ENCODE assay signal across 8 cellular contexts in the genomic region with DNA sequence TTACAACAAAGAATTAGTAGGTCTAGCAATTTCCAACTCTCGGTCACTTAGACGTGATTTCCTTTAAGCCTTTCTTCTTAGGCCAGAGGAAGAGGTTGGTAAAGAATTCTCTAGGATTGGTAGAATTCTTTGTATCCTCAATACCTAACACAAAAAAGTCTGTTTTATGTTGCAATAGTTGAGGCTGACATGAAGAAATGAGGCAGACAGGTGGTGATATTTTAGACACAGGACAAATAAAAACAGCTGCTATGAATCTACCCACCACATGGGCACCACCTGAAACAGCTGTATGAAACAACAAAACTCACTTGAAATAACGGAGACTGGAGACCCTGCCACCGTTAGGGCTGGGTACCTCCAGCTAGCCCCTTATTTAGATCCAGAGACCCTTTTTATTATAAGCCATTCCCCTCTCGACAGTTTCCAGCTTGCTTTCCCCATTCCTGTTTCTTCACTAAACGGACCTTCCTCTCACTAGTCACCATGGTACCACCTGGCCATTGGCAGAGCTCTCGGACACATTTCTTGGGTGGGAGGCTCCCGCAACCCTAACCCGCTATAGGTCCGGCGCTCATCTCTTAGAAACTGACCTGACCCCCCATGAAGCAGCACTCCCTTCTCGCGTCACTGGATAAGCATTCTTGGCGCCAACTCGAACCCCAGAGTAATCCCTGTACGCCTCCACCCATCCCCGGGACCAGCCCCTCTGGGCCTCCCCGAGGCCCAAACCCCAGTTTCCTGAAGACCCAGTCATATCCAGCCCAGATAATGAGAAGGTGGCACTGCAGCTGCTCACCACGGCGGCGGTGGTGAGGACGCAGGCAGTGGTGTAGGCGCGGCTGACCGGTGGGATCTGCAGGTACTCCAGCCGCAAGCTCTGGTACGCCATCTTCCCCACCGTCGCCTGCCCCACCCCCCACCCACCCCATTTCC. TPM values are rescaled to one million over a fixed set of nuclear protein-coding genes. Genes with fewer than 3 reads are reported as not detected.
DNase-seq lines count a peak whose midpoint lies in the region; ATAC-seq and TF ChIP-seq lines count a peak whose summit lies in the region.

DERL2 (minus strand) TSS at position 909 of the 936 bp plus-strand sequence; CDS start at position 892, 17 bp downstream.

- no peaks in the 10 kb centered on the region for H3K27me3 Mint-ChIP-seq in central memory CD8-positive, alpha-beta T cell

- H3K36me3 Mint-ChIP-seq in central memory CD8-positive, alpha-beta T cell (ENCODE audit: insufficient read depth) = peaks cover 58% of the 10 kb centered on the region

- TF ChIP-seq POLR2A in stomach (IDR thresholded peaks at IDR 0.05) = no peak

- H3K27ac ChIP-seq in HEK293 (ENCODE audit: extremely low read depth, low read depth, low read length) = peak within 1 kb of the TSS; percentile 100
- H3K27ac ChIP-seq in stomach = peak within 1 kb of the TSS; percentile 95 to 100 (median 98)

- H3K4me3 ChIP-seq in HEK293 (ENCODE audit: low read depth, low read length) = peak within 1 kb of the TSS; percentile 96
- peak within 1 kb of the TSS; percentile 78 to 98 (median 92) for H3K4me3 ChIP-seq in stomach

- DNase-seq in NCI-H146 (lab: John Stamatoyannopoulos, UW) (peak; percentile 69), NCI-H146 treated with DMSO at 0.1 percent for 48 hours (lab: John Stamatoyannopoulos, UW; ENCODE audit: unreplicated experiment) (no peak), NCI-H2227 (lab: John Stamatoyannopoulos, UW; ENCODE audit: unreplicated experiment) (peak; percentile 68), kidney tubule cell (ENCODE audit: low spot score) (peak; percentile 62), stomach (no peak), inferior parietal cortex (ENCODE audit: extremely low spot score) (no peak)
- DNase-seq in central memory CD8-positive, alpha-beta T cell (ENCODE audit: low spot score in 2 of 2) = peak in 1 of 2 donors; percentile 33

- intact Hi-C loops in stomach (cut with DNase I; ENCODE audit: low total_unique reads) = no loop called here

- no peaks in the 10 kb centered on the region for H3K27me3 ChIP-seq in stomach

- peak; percentile 3 for ATAC-seq in central memory CD8-positive, alpha-beta T cell (replicated peaks; ENCODE audit: extremely low read depth, poor library complexity, severe bottlenecking)

- POLR2A ChIA-PET in HEK293 (lab: Yijun Ruan, JAX) = interaction anchor here (0.5 to 4.9 kb wide), 29 partner anchors 8 to 1540 kb away, joined by 3 to 111 read pairs (median 4); partner anchors contain the start of genes DHX33, NLRP1, NUP88 and RPAIN

- H3K4me1 Mint-ChIP-seq in central memory CD8-positive, alpha-beta T cell = peaks cover 37% of the 10 kb centered on the region

- no peak for TF ChIP-seq EP300 in stomach (IDR thresholded peaks at IDR 0.05)

- no peak for TF ChIP-seq CTCF in HEK293 (tag by site-specific recombination; IDR thresholded peaks at IDR 0.05)
- no peak for TF ChIP-seq CTCF in stomach (IDR thresholded peaks at IDR 0.05)

- H3K9me3 ChIP-seq in HEK293 (ENCODE audit: control insufficient read depth, insufficient read depth, low read depth, low read length) = no peaks in the 10 kb centered on the region
- H3K9me3 ChIP-seq in stomach = no peaks in the 10 kb centered on the region

- H3K4me1 ChIP-seq in HEK293 (ENCODE audit: control insufficient read depth, insufficient read depth, low read length) (no peaks in the 10 kb centered on the region), stomach (peaks cover 21 to 63% (median 43%) of the 10 kb centered on the region in 4 donors)

- CTCF ChIA-PET in HEK293 (lab: Yijun Ruan, JAX) = interaction anchor here (0.5 to 2.5 kb wide), 6 partner anchors 14 to 628 kb away, joined by 3 to 9 read pairs (median 4); partner anchors contain the start of gene C1QBP

- H3K36me3 ChIP-seq in HEK293 (ENCODE audit: control insufficient read depth in 2 of 2, insufficient read depth in 1 of 2, low read length in 2 of 2) = peaks cover 66 to 78% of the 10 kb centered on the region in 2 experiments
- H3K36me3 ChIP-seq in stomach = peaks cover 26 to 70% (median 64%) of the 10 kb centered on the region in 4 donors

- WGBS in stomach, 5 donors = 4 to 8% (median 5%) methylated on average over 19 to 29 of the region's 29 CpGs

- peak within 1 kb of the TSS; percentile 97 for H3K27ac Mint-ChIP-seq in central memory CD8-positive, alpha-beta T cell (ENCODE audit: low read depth)

- H3K4me3 Mint-ChIP-seq in central memory CD8-positive, alpha-beta T cell = peak within 1 kb of the TSS; percentile 93

- H3K9me3 Mint-ChIP-seq in central memory CD8-positive, alpha-beta T cell = no peaks in the 10 kb centered on the region

TF ChIP-seq in HEK293, 187 proteins besides CTCF, POLR2A, EP300 and RAD21 (continues in another document):
- TF ChIP-seq GLIS2 (tag by site-specific recombination; IDR thresholded peaks at IDR 0.05) (no peak), KLF10 (tag by site-specific recombination; IDR thresholded peaks at IDR 0.05) (peak; percentile 80), ZBTB6 (tag by site-specific recombination; IDR thresholded peaks at IDR 0.05) (no peak), EGR2 (tag by site-specific recombination; IDR thresholded peaks at IDR 0.05; ENCODE audit: low read depth) (peak; percentile 46; the same call in 1 of the 2 replicates), ZNF571 (tag by site-specific recombination; IDR thresholded peaks at IDR 0.05) (no peak), ZNF155 (tag by site-specific recombination; IDR thresholded peaks at IDR 0.05) (no peak), ZBTB1 (tag by site-specific recombination; IDR thresholded peaks at IDR 0.05) (no peak), ZFP37 (tag by site-specific recombination; IDR thresholded peaks at IDR 0.05) (peak; percentile 60; the same call in 1 of the 2 replicates), SP3 (tag by site-specific recombination; IDR thresholded peaks at IDR 0.05) (no peak; the same call in 1 of the 2 replicates), ZNF626 (tag by site-specific recombination; IDR thresholded peaks at IDR 0.05) (no peak), SP7 (tag by site-specific recombination; IDR thresholded peaks at IDR 0.05) (peak; percentile 23), KLF1 (tag by site-specific recombination; IDR thresholded peaks at IDR 0.05) (peak; percentile 79), KLF9 (tag by site-specific recombination; IDR thresholded peaks at IDR 0.05; ENCODE audit: low read depth) (peak; percentile 74), ZNF239 (tag by site-specific recombination; IDR thresholded peaks at IDR 0.05) (no peak), YY1 (tag by site-specific recombination; IDR thresholded peaks at IDR 0.05) (peak; percentile 80), WT1 (tag by site-specific recombination; IDR thresholded peaks at IDR 0.05) (peak; percentile 67), ZEB2 (tag by site-specific recombination; IDR thresholded peaks at IDR 0.05) (0 out of 2 replicates have a peak, but pooled peaks have one; percentile 13), MZF1 (tag by site-specific recombination; IDR thresholded peaks at IDR 0.05; ENCODE audit: borderline replicate concordance) (no peak), SALL2 (tag by site-specific recombination; IDR thresholded peaks at IDR 0.05; ENCODE audit: borderline replicate concordance) (no peak)
- TF ChIP-seq, protein P1, sequence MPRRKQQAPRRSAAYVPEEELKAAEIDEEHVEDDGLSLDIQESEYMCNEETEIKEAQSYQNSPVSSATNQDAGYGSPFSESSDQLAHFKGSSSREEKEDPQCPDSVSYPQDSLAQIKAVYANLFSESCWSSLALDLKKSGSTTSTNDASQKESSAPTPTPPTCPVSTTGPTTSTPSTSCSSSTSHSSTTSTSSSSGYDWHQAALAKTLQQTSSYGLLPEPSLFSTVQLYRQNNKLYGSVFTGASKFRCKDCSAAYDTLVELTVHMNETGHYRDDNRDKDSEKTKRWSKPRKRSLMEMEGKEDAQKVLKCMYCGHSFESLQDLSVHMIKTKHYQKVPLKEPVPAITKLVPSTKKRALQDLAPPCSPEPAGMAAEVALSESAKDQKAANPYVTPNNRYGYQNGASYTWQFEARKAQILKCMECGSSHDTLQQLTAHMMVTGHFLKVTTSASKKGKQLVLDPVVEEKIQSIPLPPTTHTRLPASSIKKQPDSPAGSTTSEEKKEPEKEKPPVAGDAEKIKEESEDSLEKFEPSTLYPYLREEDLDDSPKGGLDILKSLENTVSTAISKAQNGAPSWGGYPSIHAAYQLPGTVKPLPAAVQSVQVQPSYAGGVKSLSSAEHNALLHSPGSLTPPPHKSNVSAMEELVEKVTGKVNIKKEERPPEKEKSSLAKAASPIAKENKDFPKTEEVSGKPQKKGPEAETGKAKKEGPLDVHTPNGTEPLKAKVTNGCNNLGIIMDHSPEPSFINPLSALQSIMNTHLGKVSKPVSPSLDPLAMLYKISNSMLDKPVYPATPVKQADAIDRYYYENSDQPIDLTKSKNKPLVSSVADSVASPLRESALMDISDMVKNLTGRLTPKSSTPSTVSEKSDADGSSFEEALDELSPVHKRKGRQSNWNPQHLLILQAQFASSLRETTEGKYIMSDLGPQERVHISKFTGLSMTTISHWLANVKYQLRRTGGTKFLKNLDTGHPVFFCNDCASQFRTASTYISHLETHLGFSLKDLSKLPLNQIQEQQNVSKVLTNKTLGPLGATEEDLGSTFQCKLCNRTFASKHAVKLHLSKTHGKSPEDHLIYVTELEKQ (tag by site-specific recombination; IDR thresholded peaks at IDR 0.05; ENCODE audit: borderline replicate concordance) = peak; percentile 4; the same call in 1 of the 2 replicates
- TF ChIP-seq, protein P2, sequence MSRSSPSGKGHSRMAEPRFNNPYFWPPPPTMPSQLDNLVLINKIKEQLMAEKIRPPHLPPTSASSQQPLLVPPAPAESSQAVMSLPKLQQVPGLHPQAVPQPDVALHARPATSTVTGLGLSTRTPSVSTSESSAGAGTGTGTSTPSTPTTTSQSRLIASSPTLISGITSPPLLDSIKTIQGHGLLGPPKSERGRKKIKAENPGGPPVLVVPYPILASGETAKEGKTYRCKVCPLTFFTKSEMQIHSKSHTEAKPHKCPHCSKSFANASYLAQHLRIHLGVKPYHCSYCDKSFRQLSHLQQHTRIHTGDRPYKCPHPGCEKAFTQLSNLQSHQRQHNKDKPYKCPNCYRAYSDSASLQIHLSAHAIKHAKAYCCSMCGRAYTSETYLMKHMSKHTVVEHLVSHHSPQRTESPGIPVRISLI (tag by site-specific recombination; IDR thresholded peaks at IDR 0.05) = no peak

RNA-seq across cellular contexts. Expression of gene DERL2, which starts in this region (rescaled TPM):
- total RNA-seq in stomach = 10 to 100 TPM in 3 of 5 donors, 1 to 10 TPM in 2; 5.8 to 61.8 (median 43.9) TPM
- 10 to 100 TPM; 25.4 to 65.4 (median 43.5) TPM for polyA plus RNA-seq in stomach

Comparison
In these comparisons a context has a peak if more than half of its experiments do, and no peak if none do; other contexts are left out.
1. DNase-seq: peak in NCI-H146 (single experiment), NCI-H2227 (single experiment) and kidney tubule cell (single experiment); none in NCI-H146 treated with DMSO at 0.1 percent for 48 hours (single experiment), stomach (single experiment) and inferior parietal cortex (single experiment).